Comparison of ENCODE assay signal across 8 cellular contexts in genomic region chr9:89606567-89607311, GRCh38. TPM values are rescaled to one million over a fixed set of nuclear protein-coding genes. Genes with fewer than 3 reads are reported as not detected.
DNase-seq lines count a peak whose midpoint lies in the region; ATAC-seq and TF ChIP-seq lines count a peak whose summit lies in the region.

No MANE protein-coding gene starts in this region.

- peak overlapping the region; percentile 79 for H3K4me3 Mint-ChIP-seq in CD8-positive, alpha-beta T cell

- no peak for ATAC-seq in CD8-positive, alpha-beta T cell

- H3K27me3 ChIP-seq in CD8-positive, alpha-beta T cell (ENCODE audit: insufficient read depth, low read length): no peaks in the 10 kb centered on the region
- H3K27me3 ChIP-seq in stomach: no peaks in the 10 kb centered on the region
- no peaks in the 10 kb centered on the region for H3K27me3 ChIP-seq in Karpas-422 (ENCODE audit: low read length)

- H3K4me2 ChIP-seq in Karpas-422 (ENCODE audit: low read depth, low read length, poor library complexity, severe bottlenecking): no peak overlapping the region

- H3K79me2 ChIP-seq in Karpas-422 (ENCODE audit: low read length): no peaks in the 10 kb centered on the region

- intact Hi-C loops in CD8-positive, alpha-beta T cell (cut with DNase I, micrococcal nuclease): loop anchor here in 1 of 2 experiments (10.0 kb wide), 2 partner anchors 138 to 1818 kb away; partner anchors contain the start of gene NFIL3
- intact Hi-C loops in stomach (cut with DNase I; ENCODE audit: low total_unique reads): loop anchor here (10.0 kb wide), 1 partner anchor 128 kb away; no protein-coding TSS in a partner anchor

- H3K27ac Mint-ChIP-seq in CD8-positive, alpha-beta T cell: peak overlapping the region; percentile 3

- no peaks in the 10 kb centered on the region for H3K36me3 Mint-ChIP-seq in CD8-positive, alpha-beta T cell

- peak in 2 of 7 experiments; percentile 23 to 31 for DNase-seq in CD8-positive, alpha-beta T cell
- DNase-seq in LNCaP clone FGC (ENCODE audit: low read depth) (peak; percentile 82), erythroblast (lab: John Stamatoyannopoulos, UW) (peak; percentile 91 to 96), mucosa of gallbladder (ENCODE audit: low spot score) (peak; percentile 56), stomach (peak; percentile 78), Karpas-422 (no peak), T1000 (lab: John Stamatoyannopoulos, UW) (no peak)
- peak; percentile 56 to 68 for DNase-seq in activated CD4-positive, alpha-beta T cell treated with anti-CD3 and anti-CD28 coated beads, Interleukin-2, amount 50 U/mL, for 48 hours

- no peaks in the 10 kb centered on the region for H3K9me3 ChIP-seq in CD8-positive, alpha-beta T cell (ENCODE audit: low read length)
- no peaks in the 10 kb centered on the region for H3K9me3 ChIP-seq in stomach
- H3K9me3 ChIP-seq in Karpas-422 (ENCODE audit: low read length): no peaks in the 10 kb centered on the region

- no peak for TF ChIP-seq POLR2A in erythroblast (IDR thresholded peaks at IDR 0.05; ENCODE audit: low read length)
- no peak for TF ChIP-seq POLR2A in stomach (IDR thresholded peaks at IDR 0.05)

- 22 to 31% (median 28%) methylated on average over 9 of the region's 9 CpGs for WGBS in stomach, 5 donors

- H2AFZ ChIP-seq in Karpas-422 (ENCODE audit: low read length): no peak overlapping the region

- H3K4me1 Mint-ChIP-seq in CD8-positive, alpha-beta T cell (ENCODE audit: low read depth): peaks cover 27% of the 10 kb centered on the region

- H3K9ac ChIP-seq in Karpas-422 (ENCODE audit: low read length): no peak overlapping the region

- POLR2A ChIA-PET in CD8-positive, alpha-beta T cell (lab: Charles Lee): no interaction called here

- no peaks in the 10 kb centered on the region for H3K9me3 Mint-ChIP-seq in CD8-positive, alpha-beta T cell

- H3K4me1 ChIP-seq in CD8-positive, alpha-beta T cell (ENCODE audit: insufficient read depth, low read length): peaks cover 37% of the 10 kb centered on the region
- peaks cover 28 to 46% (median 43%) of the 10 kb centered on the region in 4 donors for H3K4me1 ChIP-seq in stomach
- H3K4me1 ChIP-seq in Karpas-422 (ENCODE audit: low read length): peaks cover 14% of the 10 kb centered on the region

- no peak overlapping the region for H3K4me3 ChIP-seq in CD8-positive, alpha-beta T cell (ENCODE audit: low read depth, low read length)
- H3K4me3 ChIP-seq in LNCaP clone FGC (ENCODE audit: low read depth, low read length) (peak overlapping the region; percentile 92), stomach (peak overlapping the region; percentile 73 to 92 (median 84)), Karpas-422 (ENCODE audit: low read length) (no peak overlapping the region)

- TF ChIP-seq EP300 in stomach (IDR thresholded peaks at IDR 0.05): no peak

- no peaks in the 10 kb centered on the region for H3K36me3 ChIP-seq in CD8-positive, alpha-beta T cell (ENCODE audit: insufficient read depth, low read length)
- H3K36me3 ChIP-seq in stomach: no peaks in the 10 kb centered on the region
- no peaks in the 10 kb centered on the region for H3K36me3 ChIP-seq in Karpas-422 (ENCODE audit: insufficient read depth, low read length)

- no peaks in the 10 kb centered on the region for H3K9me2 ChIP-seq in Karpas-422 (replicated peaks; ENCODE audit: insufficient read depth, low read length)

- peaks cover 3% of the 10 kb centered on the region for H3K27me3 Mint-ChIP-seq in CD8-positive, alpha-beta T cell (ENCODE audit: low read depth)

- TF ChIP-seq CTCF in CD8-positive, alpha-beta T cell (IDR thresholded peaks at IDR 0.05): no peak
- TF ChIP-seq CTCF in LNCaP clone FGC (IDR thresholded peaks at IDR 0.05; ENCODE audit: control insufficient read depth, extremely low read depth, insufficient read depth) (no peak), stomach (IDR thresholded peaks at IDR 0.05) (no peak)

- no peak overlapping the region for H3K27ac ChIP-seq in CD8-positive, alpha-beta T cell (ENCODE audit: low read depth, low read length)
- peak overlapping the region; percentile 92 to 98 (median 96) for H3K27ac ChIP-seq in stomach
- H3K27ac ChIP-seq in Karpas-422 (ENCODE audit: low read length): no peak overlapping the region

- CTCF ChIA-PET in CD8-positive, alpha-beta T cell (lab: Charles Lee): interaction anchor here (0.6 to 1.9 kb wide), 3 partner anchors 9 to 495 kb away, joined by 3 to 5 read pairs (median 4); no protein-coding TSS in a partner anchor

- H4K20me1 ChIP-seq in Karpas-422 (ENCODE audit: insufficient read depth, low read depth, low read length): no peaks in the 10 kb centered on the region

RNA-seq across cellular contexts. Expression of gene GADD45G, which starts 1.9 kb away (rescaled TPM):
- total RNA-seq in CD8-positive, alpha-beta T cell: 10 to 100 TPM in 1 of 2 experiments, 1 to 10 TPM in 1; 9.5 to 11.2 TPM
- total RNA-seq in mucosa of gallbladder (18.8 TPM), stomach (100 to 1,000 TPM in 2 of 5 donors, 10 to 100 TPM in 1, 1 to 10 TPM in 2; 6.8 to 121 (median 24.9) TPM)
- polyA plus RNA-seq in stomach: 100 to 1,000 TPM in 2 of 3 donors, 10 to 100 TPM in 1; 88.8 to 113 (median 104) TPM
- total RNA-seq in Karpas-422 (2014; rRNA removed; shearing (Covaris generic); ENCODE audit: low replicate concordance): not detected in 2 replicates

Comparison
In these comparisons a context has a peak if more than half of its experiments do, and no peak if none do; other contexts are left out.
1. DNase-seq: peak in LNCaP clone FGC (single experiment), activated CD4-positive, alpha-beta T cell treated with anti-CD3 and anti-CD28 coated beads, Interleukin-2, amount 50 U/mL, for 48 hours (2 of 2), erythroblast (2 of 2), mucosa of gallbladder (single experiment) and stomach (single experiment); none in Karpas-422 (single experiment) and T1000 (single experiment).
2. H3K27ac ChIP-seq: peak in stomach (5 of 5); none in CD8-positive, alpha-beta T cell (single experiment) and Karpas-422 (single experiment).
3. H3K4me3 ChIP-seq: peak in LNCaP clone FGC (single experiment) and stomach (4 of 4); none in CD8-positive, alpha-beta T cell (single experiment) and Karpas-422 (single experiment).